Comparison of ENCODE assay signal across 1 cellular context in genomic region chr14:64947710-64948611, GRCh38.
A peak's percentile ranks its signal among the peaks of the same experiment; 100 is the strongest.
TF ChIP-seq lines count a peak whose summit lies in the region.

No MANE protein-coding gene starts in this region.

TF ChIP-seq in HepG2, 621 proteins besides CTCF, POLR2A, EP300 and RAD21 (continued from another document):
- no peak for TF ChIP-seq ZNF503 (CRISPR knock-in tag; IDR thresholded peaks at IDR 0.05)
- TF ChIP-seq U2AF2 (IDR thresholded peaks at IDR 0.05; ENCODE audit: low read depth, low read length): 0 out of 2 replicates have a peak, but pooled peaks have one; percentile 30
- TF ChIP-seq FOXP4 (CRISPR knock-in tag; IDR thresholded peaks at IDR 0.05): peak; percentile 34; the same call in 1 of the 2 replicates
- TF ChIP-seq RCOR2 (CRISPR knock-in tag; IDR thresholded peaks at IDR 0.05): no peak
- TF ChIP-seq TEF (CRISPR knock-in tag; IDR thresholded peaks at IDR 0.05): no peak
- peak; percentile 71 for TF ChIP-seq ZNF574 (CRISPR knock-in tag; IDR thresholded peaks at IDR 0.05)
- 0 out of 2 replicates have a peak, but pooled peaks have one; percentile 54 for TF ChIP-seq ZNF280B (CRISPR knock-in tag; IDR thresholded peaks at IDR 0.05; ENCODE audit: borderline replicate concordance)
- no peak for TF ChIP-seq ZBTB7B (CRISPR knock-in tag; IDR thresholded peaks at IDR 0.05)
- peak; percentile 50; the same call in 1 of the 2 replicates for TF ChIP-seq NRL (CRISPR knock-in tag; IDR thresholded peaks at IDR 0.05; ENCODE audit: borderline replicate concordance)
- TF ChIP-seq ZNF138 (CRISPR knock-in tag; IDR thresholded peaks at IDR 0.05; ENCODE audit: low read depth): no peak
- TF ChIP-seq SKIL (CRISPR knock-in tag; IDR thresholded peaks at IDR 0.05; ENCODE audit: borderline replicate concordance): no peak
- TF ChIP-seq PPARG (CRISPR knock-in tag; conservative IDR thresholded peaks at IDR 0.05): peak; percentile 52; the same call in 1 of the 2 replicates
- TF ChIP-seq ZNF674 (CRISPR knock-in tag; IDR thresholded peaks at IDR 0.05; ENCODE audit: low read depth): no peak
- TF ChIP-seq NFAT5 (CRISPR knock-in tag; IDR thresholded peaks at IDR 0.05): no peak
- TF ChIP-seq ZNF775 (CRISPR knock-in tag; IDR thresholded peaks at IDR 0.05; ENCODE audit: borderline replicate concordance): no peak
- TF ChIP-seq MAFF (IDR thresholded peaks at IDR 0.05; ENCODE audit: low read depth, low read length): no peak
- no peak for TF ChIP-seq ATRX (CRISPR knock-in tag; IDR thresholded peaks at IDR 0.05; ENCODE audit: borderline replicate concordance)
- no peak for TF ChIP-seq NFIB (CRISPR knock-in tag; IDR thresholded peaks at IDR 0.05; ENCODE audit: borderline replicate concordance)
- TF ChIP-seq ZMYM2 (CRISPR knock-in tag; IDR thresholded peaks at IDR 0.05): no peak
- TF ChIP-seq RARG (CRISPR knock-in tag; IDR thresholded peaks at IDR 0.05; ENCODE audit: low read depth): no peak
